Comparison of ENCODE assay signal across 1 cellular context in genomic region chr3:154794383-154794782, GRCh38.
TF ChIP-seq lines count a peak whose summit lies in the region.

No MANE protein-coding gene starts in this region.

TF ChIP-seq in GM23338, 12 proteins besides CTCF, POLR2A, EP300 and RAD21 (continued from another document):
- no peak for TF ChIP-seq REST (IDR thresholded peaks at IDR 0.05; ENCODE audit: unreplicated experiment)
- TF ChIP-seq NANOG (IDR thresholded peaks at IDR 0.05; ENCODE audit: borderline replicate concordance), result no peak
- no peak for TF ChIP-seq ZNF331 (CRISPR knock-in tag; IDR thresholded peaks at IDR 0.05; ENCODE audit: low read depth)
- no peak for TF ChIP-seq ZNF114 (CRISPR knock-in tag; IDR thresholded peaks at IDR 0.05)
- TF ChIP-seq JUNB (IDR thresholded peaks at IDR 0.05; ENCODE audit: unreplicated experiment), result no peak
- no peak for TF ChIP-seq CREB1 (CRISPR knock-in tag; IDR thresholded peaks at IDR 0.05; ENCODE audit: low read depth)
- TF ChIP-seq POLR2AphosphoS5 (IDR thresholded peaks at IDR 0.05; ENCODE audit: low read depth), result no peak
- TF ChIP-seq EZH2phosphoT487 (IDR thresholded peaks at IDR 0.05; ENCODE audit: unreplicated experiment), result no peak
TF ChIP-seq in GM23338: peak in this region for 0.
